In the genomic region with DNA sequence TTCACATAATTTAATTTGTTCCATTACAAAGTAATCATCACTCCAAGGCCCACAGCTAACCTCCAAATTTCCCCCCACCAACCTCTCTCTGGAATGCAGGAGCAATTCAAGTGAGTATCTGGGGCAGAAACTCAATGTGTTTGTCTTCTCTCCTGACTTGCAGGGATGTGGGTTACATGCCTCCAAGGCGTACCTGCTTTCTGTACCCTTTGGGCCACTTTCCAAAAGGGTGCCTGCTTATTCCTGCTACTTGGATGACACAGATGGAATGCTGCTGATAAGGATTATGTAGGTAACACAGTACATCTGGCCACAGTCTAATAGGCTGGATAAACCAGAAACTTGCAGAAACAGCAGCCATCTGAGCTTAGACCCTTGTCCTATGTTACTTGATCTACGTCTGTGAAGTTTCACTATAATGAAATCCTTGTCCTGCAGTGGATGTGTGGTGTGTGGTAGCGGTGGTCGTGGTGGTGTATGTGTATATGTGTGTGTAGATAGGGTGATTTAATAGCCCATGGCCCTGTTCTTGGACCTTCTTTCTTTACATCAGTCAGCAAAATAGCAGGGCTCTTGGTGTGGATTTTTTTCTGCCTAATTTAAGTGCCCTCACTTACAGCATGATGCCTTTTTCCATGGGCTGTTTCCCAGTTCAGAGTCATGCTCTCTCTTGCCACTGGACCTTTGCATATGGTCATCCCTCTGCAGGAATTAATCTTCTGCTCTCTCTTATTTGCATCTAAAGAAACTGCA, we compare ENCODE assay signal across 1 cellular context.
TF ChIP-seq lines count a peak whose summit lies in the region.

No MANE protein-coding gene starts in this region.

TF ChIP-seq in GM23338, 12 proteins besides CTCF, POLR2A, EP300 and RAD21 (continued from another document):
- TF ChIP-seq, protein P1, sequence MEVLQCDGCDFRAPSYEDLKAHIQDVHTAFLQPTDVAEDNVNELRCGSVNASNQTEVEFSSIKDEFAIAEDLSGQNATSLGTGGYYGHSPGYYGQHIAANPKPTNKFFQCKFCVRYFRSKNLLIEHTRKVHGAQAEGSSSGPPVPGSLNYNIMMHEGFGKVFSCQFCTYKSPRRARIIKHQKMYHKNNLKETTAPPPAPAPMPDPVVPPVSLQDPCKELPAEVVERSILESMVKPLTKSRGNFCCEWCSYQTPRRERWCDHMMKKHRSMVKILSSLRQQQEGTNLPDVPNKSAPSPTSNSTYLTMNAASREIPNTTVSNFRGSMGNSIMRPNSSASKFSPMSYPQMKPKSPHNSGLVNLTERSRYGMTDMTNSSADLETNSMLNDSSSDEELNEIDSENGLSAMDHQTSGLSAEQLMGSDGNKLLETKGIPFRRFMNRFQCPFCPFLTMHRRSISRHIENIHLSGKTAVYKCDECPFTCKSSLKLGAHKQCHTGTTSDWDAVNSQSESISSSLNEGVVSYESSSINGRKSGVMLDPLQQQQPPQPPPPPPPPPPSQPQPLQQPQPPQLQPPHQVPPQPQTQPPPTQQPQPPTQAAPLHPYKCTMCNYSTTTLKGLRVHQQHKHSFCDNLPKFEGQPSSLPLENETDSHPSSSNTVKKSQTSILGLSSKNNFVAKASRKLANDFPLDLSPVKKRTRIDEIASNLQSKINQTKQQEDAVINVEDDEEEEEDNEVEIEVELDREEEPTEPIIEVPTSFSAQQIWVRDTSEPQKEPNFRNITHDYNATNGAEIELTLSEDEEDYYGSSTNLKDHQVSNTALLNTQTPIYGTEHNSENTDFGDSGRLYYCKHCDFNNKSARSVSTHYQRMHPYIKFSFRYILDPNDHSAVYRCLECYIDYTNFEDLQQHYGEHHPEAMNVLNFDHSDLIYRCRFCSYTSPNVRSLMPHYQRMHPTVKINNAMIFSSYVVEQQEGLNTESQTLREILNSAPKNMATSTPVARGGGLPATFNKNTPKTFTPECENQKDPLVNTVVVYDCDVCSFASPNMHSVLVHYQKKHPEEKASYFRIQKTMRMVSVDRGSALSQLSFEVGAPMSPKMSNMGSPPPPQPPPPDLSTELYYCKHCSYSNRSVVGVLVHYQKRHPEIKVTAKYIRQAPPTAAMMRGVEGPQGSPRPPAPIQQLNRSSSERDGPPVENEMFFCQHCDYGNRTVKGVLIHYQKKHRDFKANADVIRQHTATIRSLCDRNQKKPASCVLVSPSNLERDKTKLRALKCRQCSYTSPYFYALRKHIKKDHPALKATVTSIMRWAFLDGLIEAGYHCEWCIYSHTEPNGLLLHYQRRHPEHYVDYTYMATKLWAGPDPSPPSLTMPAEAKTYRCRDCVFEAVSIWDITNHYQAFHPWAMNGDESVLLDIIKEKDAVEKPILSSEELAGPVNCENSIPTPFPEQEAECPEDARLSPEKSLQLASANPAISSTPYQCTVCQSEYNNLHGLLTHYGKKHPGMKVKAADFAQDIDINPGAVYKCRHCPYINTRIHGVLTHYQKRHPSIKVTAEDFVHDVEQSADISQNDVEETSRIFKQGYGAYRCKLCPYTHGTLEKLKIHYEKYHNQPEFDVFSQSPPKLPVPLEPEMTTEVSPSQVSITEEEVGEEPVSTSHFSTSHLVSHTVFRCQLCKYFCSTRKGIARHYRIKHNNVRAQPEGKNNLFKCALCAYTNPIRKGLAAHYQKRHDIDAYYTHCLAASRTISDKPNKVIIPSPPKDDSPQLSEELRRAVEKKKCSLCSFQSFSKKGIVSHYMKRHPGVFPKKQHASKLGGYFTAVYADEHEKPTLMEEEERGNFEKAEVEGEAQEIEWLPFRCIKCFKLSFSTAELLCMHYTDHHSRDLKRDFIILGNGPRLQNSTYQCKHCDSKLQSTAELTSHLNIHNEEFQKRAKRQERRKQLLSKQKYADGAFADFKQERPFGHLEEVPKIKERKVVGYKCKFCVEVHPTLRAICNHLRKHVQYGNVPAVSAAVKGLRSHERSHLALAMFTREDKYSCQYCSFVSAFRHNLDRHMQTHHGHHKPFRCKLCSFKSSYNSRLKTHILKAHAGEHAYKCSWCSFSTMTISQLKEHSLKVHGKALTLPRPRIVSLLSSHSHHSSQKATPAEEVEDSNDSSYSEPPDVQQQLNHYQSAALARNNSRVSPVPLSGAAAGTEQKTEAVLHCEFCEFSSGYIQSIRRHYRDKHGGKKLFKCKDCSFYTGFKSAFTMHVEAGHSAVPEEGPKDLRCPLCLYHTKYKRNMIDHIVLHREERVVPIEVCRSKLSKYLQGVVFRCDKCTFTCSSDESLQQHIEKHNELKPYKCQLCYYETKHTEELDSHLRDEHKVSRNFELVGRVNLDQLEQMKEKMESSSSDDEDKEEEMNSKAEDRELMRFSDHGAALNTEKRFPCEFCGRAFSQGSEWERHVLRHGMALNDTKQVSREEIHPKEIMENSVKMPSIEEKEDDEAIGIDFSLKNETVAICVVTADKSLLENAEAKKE (CRISPR knock-in tag; IDR thresholded peaks at IDR 0.05), result no peak
- TF ChIP-seq CREB1 (CRISPR knock-in tag; IDR thresholded peaks at IDR 0.05; ENCODE audit: low read depth) (no peak), EZH2 (IDR thresholded peaks at IDR 0.05; ENCODE audit: low read depth, unreplicated experiment) (no peak)
TF ChIP-seq in GM23338: peak in this region for 0.
